Comparison of ENCODE assay signal across 1 cellular context in the genomic region with DNA sequence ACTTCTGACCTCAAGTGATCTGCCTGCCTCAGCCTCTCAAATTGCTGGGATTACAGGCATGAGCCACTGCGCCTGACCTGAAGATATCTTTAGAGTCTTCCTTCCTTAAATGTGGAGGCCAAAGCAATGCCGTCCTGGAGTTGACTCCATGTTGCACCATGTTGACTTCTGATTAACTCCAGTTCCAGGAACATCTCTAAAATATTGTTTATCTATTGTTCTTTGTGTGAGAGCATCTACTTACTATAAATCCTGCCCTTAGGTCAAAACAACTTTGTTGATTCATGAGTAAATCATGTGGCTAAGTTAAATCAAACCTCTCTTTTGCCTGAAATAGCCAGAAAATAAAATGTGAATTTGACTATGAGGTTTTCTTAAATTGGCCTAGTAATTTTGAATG.
A peak's percentile ranks its signal among the peaks of the same experiment; 100 is the strongest.
TF ChIP-seq lines count a peak whose summit lies in the region.

No MANE protein-coding gene starts in this region.

TF ChIP-seq in K562, 482 proteins besides CTCF, POLR2A, EP300 and RAD21 (continued from another document and continues in another):
- TF ChIP-seq, protein P1, sequence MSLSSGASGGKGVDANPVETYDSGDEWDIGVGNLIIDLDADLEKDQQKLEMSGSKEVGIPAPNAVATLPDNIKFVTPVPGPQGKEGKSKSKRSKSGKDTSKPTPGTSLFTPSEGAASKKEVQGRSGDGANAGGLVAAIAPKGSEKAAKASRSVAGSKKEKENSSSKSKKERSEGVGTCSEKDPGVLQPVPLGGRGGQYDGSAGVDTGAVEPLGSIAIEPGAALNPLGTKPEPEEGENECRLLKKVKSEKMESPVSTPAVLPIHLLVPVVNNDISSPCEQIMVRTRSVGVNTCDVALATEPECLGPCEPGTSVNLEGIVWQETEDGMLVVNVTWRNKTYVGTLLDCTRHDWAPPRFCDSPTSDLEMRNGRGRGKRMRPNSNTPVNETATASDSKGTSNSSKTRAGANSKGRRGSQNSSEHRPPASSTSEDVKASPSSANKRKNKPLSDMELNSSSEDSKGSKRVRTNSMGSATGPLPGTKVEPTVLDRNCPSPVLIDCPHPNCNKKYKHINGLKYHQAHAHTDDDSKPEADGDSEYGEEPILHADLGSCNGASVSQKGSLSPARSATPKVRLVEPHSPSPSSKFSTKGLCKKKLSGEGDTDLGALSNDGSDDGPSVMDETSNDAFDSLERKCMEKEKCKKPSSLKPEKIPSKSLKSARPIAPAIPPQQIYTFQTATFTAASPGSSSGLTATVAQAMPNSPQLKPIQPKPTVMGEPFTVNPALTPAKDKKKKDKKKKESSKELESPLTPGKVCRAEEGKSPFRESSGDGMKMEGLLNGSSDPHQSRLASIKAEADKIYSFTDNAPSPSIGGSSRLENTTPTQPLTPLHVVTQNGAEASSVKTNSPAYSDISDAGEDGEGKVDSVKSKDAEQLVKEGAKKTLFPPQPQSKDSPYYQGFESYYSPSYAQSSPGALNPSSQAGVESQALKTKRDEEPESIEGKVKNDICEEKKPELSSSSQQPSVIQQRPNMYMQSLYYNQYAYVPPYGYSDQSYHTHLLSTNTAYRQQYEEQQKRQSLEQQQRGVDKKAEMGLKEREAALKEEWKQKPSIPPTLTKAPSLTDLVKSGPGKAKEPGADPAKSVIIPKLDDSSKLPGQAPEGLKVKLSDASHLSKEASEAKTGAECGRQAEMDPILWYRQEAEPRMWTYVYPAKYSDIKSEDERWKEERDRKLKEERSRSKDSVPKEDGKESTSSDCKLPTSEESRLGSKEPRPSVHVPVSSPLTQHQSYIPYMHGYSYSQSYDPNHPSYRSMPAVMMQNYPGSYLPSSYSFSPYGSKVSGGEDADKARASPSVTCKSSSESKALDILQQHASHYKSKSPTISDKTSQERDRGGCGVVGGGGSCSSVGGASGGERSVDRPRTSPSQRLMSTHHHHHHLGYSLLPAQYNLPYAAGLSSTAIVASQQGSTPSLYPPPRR (CRISPR knock-in tag; IDR thresholded peaks at IDR 0.05; ENCODE audit: borderline replicate concordance) = no peak
- TF ChIP-seq TAF7 (tag; IDR thresholded peaks at IDR 0.05) (no peak), CEBPG (CRISPR knock-in tag; IDR thresholded peaks at IDR 0.05) (peak; percentile 55; the same call in 1 of the 2 replicates), CEBPG (tag; conservative IDR thresholded peaks at IDR 0.05 in 1 of 2, IDR thresholded peaks at IDR 0.05 in 1 of 2) (peak in 1 of 2 experiments; percentile 68; a peak in 2 of 4 replicates), FOXP1 (CRISPR knock-in tag; IDR thresholded peaks at IDR 0.05) (no peak), CXXC5 (CRISPR knock-in tag; IDR thresholded peaks at IDR 0.05) (peak; percentile 0; the same call in 1 of the 2 replicates), ZFP30 (CRISPR knock-in tag; IDR thresholded peaks at IDR 0.05; ENCODE audit: borderline replicate concordance) (no peak), CTBP1 (IDR thresholded peaks at IDR 0.05; ENCODE audit: borderline replicate concordance) (0 out of 2 replicates have a peak, but pooled peaks have one; percentile 29), SOX6 (IDR thresholded peaks at IDR 0.05) (peak; percentile 78; the same call in 1 of the 2 replicates), RBM17 (IDR thresholded peaks at IDR 0.05; ENCODE audit: borderline replicate concordance, low read depth, low read length) (no peak), ZNF143 (CRISPR knock-in tag; IDR thresholded peaks at IDR 0.05) (no peak), NEUROD1 (IDR thresholded peaks at IDR 0.05; ENCODE audit: borderline replicate concordance, low read depth, low read length, partially characterized antibody) (no peak), JUNB (CRISPR knock-in tag; conservative IDR thresholded peaks at IDR 0.05) (no peak), ZBTB1 (CRISPR knock-in tag; IDR thresholded peaks at IDR 0.05; ENCODE audit: borderline replicate concordance, low read depth) (no peak), HDAC6 (IDR thresholded peaks at IDR 0.05; ENCODE audit: low read depth, low read length) (no peak), CHCHD3 (CRISPR knock-in tag; IDR thresholded peaks at IDR 0.05) (no peak), TCF3 (CRISPR knock-in tag; IDR thresholded peaks at IDR 0.05) (peak; percentile 26; the same call in 1 of the 2 replicates), NFXL1 (CRISPR knock-in tag; IDR thresholded peaks at IDR 0.05) (no peak), ZBTB7A (IDR thresholded peaks at IDR 0.05; ENCODE audit: borderline replicate concordance, control insufficient read depth, low read depth, low read length) (no peak), ARID1B (IDR thresholded peaks at IDR 0.05) (0 out of 2 replicates have a peak, but pooled peaks have one; percentile 19), POLR2H (tag; IDR thresholded peaks at IDR 0.05; ENCODE audit: low read depth) (no peak; the same call in 1 of the 2 replicates), SMAD4 (CRISPR knock-in tag; conservative IDR thresholded peaks at IDR 0.05) (peak; percentile 48), ZNF592 (IDR thresholded peaks at IDR 0.05) (no peak), GABPA (tag; conservative IDR thresholded peaks at IDR 0.05; ENCODE audit: low read depth) (no peak), PRMT5 (CRISPR knock-in tag; IDR thresholded peaks at IDR 0.05) (no peak), ARID2 (IDR thresholded peaks at IDR 0.05) (no peak), BACH1 (tag; IDR thresholded peaks at IDR 0.05) (no peak), ZNF561 (CRISPR knock-in tag; conservative IDR thresholded peaks at IDR 0.05) (no peak), ZBTB34 (CRISPR knock-in tag; IDR thresholded peaks at IDR 0.05) (no peak), CBFB (CRISPR knock-in tag; IDR thresholded peaks at IDR 0.05) (no peak), ZNF717 (CRISPR knock-in tag; IDR thresholded peaks at IDR 0.05) (no peak), ZNF311 (CRISPR knock-in tag; IDR thresholded peaks at IDR 0.05) (no peak), CBX1 (IDR thresholded peaks at IDR 0.05; ENCODE audit: low read depth) (no peak), ZBTB43 (CRISPR knock-in tag; IDR thresholded peaks at IDR 0.05) (no peak), KAT8 (IDR thresholded peaks at IDR 0.05; ENCODE audit: low read depth) (no peak), SIX5 (IDR thresholded peaks at IDR 0.05; ENCODE audit: borderline replicate concordance in 1 of 2, insufficient read depth in 1 of 2, low read depth in 1 of 2, low read length in 2 of 2) (no peak)
- TF ChIP-seq, protein P2, sequence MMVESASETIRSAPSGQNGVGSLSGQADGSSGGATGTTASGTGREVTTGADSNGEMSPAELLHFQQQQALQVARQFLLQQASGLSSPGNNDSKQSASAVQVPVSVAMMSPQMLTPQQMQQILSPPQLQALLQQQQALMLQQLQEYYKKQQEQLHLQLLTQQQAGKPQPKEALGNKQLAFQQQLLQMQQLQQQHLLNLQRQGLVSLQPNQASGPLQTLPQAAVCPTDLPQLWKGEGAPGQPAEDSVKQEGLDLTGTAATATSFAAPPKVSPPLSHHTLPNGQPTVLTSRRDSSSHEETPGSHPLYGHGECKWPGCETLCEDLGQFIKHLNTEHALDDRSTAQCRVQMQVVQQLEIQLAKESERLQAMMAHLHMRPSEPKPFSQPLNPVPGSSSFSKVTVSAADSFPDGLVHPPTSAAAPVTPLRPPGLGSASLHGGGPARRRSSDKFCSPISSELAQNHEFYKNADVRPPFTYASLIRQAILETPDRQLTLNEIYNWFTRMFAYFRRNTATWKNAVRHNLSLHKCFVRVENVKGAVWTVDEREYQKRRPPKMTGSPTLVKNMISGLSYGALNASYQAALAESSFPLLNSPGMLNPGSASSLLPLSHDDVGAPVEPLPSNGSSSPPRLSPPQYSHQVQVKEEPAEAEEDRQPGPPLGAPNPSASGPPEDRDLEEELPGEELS (CRISPR knock-in tag; IDR thresholded peaks at IDR 0.05; ENCODE audit: borderline replicate concordance) = no peak
- TF ChIP-seq, protein P3, sequence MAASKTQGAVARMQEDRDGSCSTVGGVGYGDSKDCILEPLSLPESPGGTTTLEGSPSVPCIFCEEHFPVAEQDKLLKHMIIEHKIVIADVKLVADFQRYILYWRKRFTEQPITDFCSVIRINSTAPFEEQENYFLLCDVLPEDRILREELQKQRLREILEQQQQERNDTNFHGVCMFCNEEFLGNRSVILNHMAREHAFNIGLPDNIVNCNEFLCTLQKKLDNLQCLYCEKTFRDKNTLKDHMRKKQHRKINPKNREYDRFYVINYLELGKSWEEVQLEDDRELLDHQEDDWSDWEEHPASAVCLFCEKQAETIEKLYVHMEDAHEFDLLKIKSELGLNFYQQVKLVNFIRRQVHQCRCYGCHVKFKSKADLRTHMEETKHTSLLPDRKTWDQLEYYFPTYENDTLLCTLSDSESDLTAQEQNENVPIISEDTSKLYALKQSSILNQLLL (CRISPR knock-in tag; IDR thresholded peaks at IDR 0.05; ENCODE audit: borderline replicate concordance) = no peak
